In the genomic region with DNA sequence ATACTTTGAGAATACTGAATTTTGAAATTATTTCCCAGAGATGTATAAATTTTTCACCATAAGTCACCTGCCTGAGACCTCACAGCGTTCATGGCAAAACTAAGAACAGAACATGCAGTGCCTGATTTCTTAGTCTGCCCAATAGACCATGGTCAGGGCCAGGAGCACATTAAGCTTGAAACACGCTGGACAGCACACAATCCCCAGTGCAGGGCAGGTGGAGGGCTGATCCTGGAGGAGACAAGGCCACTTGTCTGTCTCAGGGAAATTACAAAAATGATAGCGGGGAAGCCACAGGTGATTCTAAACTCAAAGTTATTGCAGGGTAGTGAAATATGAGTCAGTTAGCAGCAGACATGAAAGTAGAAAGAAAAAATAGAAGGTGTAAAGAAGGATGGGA, we compare ENCODE assay signal across 2 cellular contexts.
TF ChIP-seq lines count a peak whose summit lies in the region.

No MANE protein-coding gene starts in this region.

TF ChIP-seq in SK-N-SH, 30 proteins besides CTCF, POLR2A, EP300 and RAD21 (continued from another document):
- TF ChIP-seq, protein P1, sequence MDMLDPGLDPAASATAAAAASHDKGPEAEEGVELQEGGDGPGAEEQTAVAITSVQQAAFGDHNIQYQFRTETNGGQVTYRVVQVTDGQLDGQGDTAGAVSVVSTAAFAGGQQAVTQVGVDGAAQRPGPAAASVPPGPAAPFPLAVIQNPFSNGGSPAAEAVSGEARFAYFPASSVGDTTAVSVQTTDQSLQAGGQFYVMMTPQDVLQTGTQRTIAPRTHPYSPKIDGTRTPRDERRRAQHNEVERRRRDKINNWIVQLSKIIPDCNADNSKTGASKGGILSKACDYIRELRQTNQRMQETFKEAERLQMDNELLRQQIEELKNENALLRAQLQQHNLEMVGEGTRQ (IDR thresholded peaks at IDR 0.05; ENCODE audit: borderline replicate concordance, low read depth, low read length), result no peak

TF ChIP-seq in SK-N-SH treated with all-trans-retinoic acid at 6 μM for 48 hours, 23 proteins besides CTCF, POLR2A, EP300 and RAD21 (continued from another document):
- TF ChIP-seq BACH2 (CRISPR knock-in tag; IDR thresholded peaks at IDR 0.05; ENCODE audit: borderline replicate concordance) (no peak), OSR1 (CRISPR knock-in tag; IDR thresholded peaks at IDR 0.05) (no peak), ZNF8 (CRISPR knock-in tag; IDR thresholded peaks at IDR 0.05) (no peak)
